16 cellular contexts compared by ENCODE assay signal in the genomic region with DNA sequence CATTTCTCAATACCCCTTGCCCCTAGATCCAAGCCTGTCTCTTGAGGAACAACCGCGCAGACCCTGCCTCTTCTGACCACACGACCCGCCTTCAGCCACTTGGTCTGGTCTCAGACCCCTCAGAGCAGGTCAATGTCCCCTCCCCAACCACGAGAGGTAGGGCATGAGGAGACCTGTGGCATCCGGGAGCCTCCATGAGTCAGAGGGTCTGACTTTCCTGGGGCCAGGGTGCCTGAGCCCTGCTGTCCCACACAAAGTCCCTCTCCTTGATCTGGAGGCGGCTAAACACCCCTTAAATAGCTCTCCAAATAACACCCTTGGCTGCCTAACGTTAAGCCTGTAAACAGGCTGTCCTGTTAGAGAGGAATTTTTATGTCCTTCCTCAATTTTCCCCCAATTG. TPM values are rescaled to one million over a fixed set of nuclear protein-coding genes. Genes with fewer than 3 reads are reported as not detected.
DNase-seq lines count a peak whose midpoint lies in the region; ATAC-seq and TF ChIP-seq lines count a peak whose summit lies in the region.
"Had no signal": no experiment of that assay in that cellular context is flagged by ENCODE, and none has a peak within 500 bp of the region (broad histone marks: within the 10 kb centered on the region; RNA-seq: fewer than 3 reads in every experiment).

No MANE protein-coding gene starts in this region.

- H3K27ac Mint-ChIP-seq in activated naive CD8-positive, alpha-beta T cell treated with anti-CD3 and anti-CD28 coated beads, Interleukin-2, amount 10 ng/mL, durations not matched to agents 7 days and 5 days = peak overlapping the region; percentile 61
- no peak overlapping the region for H3K27ac Mint-ChIP-seq in activated naive CD8-positive, alpha-beta T cell treated with anti-CD3 and anti-CD28 coated beads for 36 hours
- H3K27ac Mint-ChIP-seq in T-helper 17 cell = peak overlapping the region; percentile 91
- peak overlapping the region; percentile 39 for H3K27ac Mint-ChIP-seq in memory B cell
- no peak overlapping the region for H3K27ac Mint-ChIP-seq in nephron progenitor cell

- no peak for DNase-seq in activated naive CD8-positive, alpha-beta T cell treated with anti-CD3 and anti-CD28 coated beads, Interleukin-2, amount 10 ng/mL, durations not matched to agents 7 days and 5 days
- no peak for DNase-seq in activated naive CD8-positive, alpha-beta T cell treated with anti-CD3 and anti-CD28 coated beads for 36 hours
- DNase-seq in T-helper 17 cell (no peak), memory B cell (ENCODE audit: low spot score in 2 of 2) (no peak), HUDEP-2 (lab: John Stamatoyannopoulos, UW; ENCODE audit: unreplicated experiment in 76 of 76) (no peak), nephron progenitor cell (no peak)
- DNase-seq: CD8-positive, alpha-beta memory T cell; KBM-7; MG63; NCI-H1105 treated with DMSO at 0.1 percent for 48 hours; NCI-H1930; NCI-H2171 had no signal

- H3K9me3 ChIP-seq in T-helper 17 cell (ENCODE audit: control insufficient read depth, low read length, poor library complexity, severe bottlenecking) = no peaks in the 10 kb centered on the region
- H3K9me3 ChIP-seq: MG63 had no signal

- no peak for ATAC-seq in activated naive CD8-positive, alpha-beta T cell treated with anti-CD3 and anti-CD28 coated beads, Interleukin-2, amount 10 ng/mL, durations not matched to agents 7 days and 5 days (ENCODE audit: low read depth)
- ATAC-seq in T-helper 17 cell (no peak), memory B cell (ENCODE audit: low read depth) (no peak), GM21825 (IDR thresholded peaks at IDR 0.05; ENCODE audit: unreplicated experiment) (no peak)
- ATAC-seq: Panc1, Right ventricle myocardium inferior had no signal

- H3K27me3 Mint-ChIP-seq in activated naive CD8-positive, alpha-beta T cell treated with anti-CD3 and anti-CD28 coated beads, Interleukin-2, amount 10 ng/mL, durations not matched to agents 7 days and 5 days = no peaks in the 10 kb centered on the region
- H3K27me3 Mint-ChIP-seq in activated naive CD8-positive, alpha-beta T cell treated with anti-CD3 and anti-CD28 coated beads for 36 hours = no peaks in the 10 kb centered on the region
- H3K27me3 Mint-ChIP-seq in T-helper 17 cell = no peaks in the 10 kb centered on the region
- H3K27me3 Mint-ChIP-seq in memory B cell = no peaks in the 10 kb centered on the region
- peaks cover 78% of the 10 kb centered on the region for H3K27me3 Mint-ChIP-seq in nephron progenitor cell (ENCODE audit: low read depth, poor library complexity)
- H3K27me3 Mint-ChIP-seq: CD8-positive, alpha-beta memory T cell had no signal

- POLR2A ChIA-PET in activated naive CD8-positive, alpha-beta T cell treated with anti-CD3 and anti-CD28 coated beads, Interleukin-2, amount 10 ng/mL, durations not matched to agents 7 days and 5 days (lab: Charles Lee) = interaction anchor here (2.1 kb wide), 1 partner anchor 9 kb away, joined by 15 read pairs; the partner anchor contains the start of gene ACD

- no peak overlapping the region for H3K4me3 Mint-ChIP-seq in activated naive CD8-positive, alpha-beta T cell treated with anti-CD3 and anti-CD28 coated beads, Interleukin-2, amount 10 ng/mL, durations not matched to agents 7 days and 5 days
- H3K4me3 Mint-ChIP-seq in activated naive CD8-positive, alpha-beta T cell treated with anti-CD3 and anti-CD28 coated beads for 36 hours = no peak overlapping the region
- no peak overlapping the region for H3K4me3 Mint-ChIP-seq in T-helper 17 cell
- H3K4me3 Mint-ChIP-seq in memory B cell = no peak overlapping the region
- H3K4me3 Mint-ChIP-seq in nephron progenitor cell = no peak overlapping the region

- H3K4me1 Mint-ChIP-seq in activated naive CD8-positive, alpha-beta T cell treated with anti-CD3 and anti-CD28 coated beads, Interleukin-2, amount 10 ng/mL, durations not matched to agents 7 days and 5 days = peaks cover 8% of the 10 kb centered on the region
- H3K4me1 Mint-ChIP-seq in activated naive CD8-positive, alpha-beta T cell treated with anti-CD3 and anti-CD28 coated beads for 36 hours = peaks cover 5% of the 10 kb centered on the region
- H3K4me1 Mint-ChIP-seq in T-helper 17 cell (peaks cover 16% of the 10 kb centered on the region), memory B cell (peaks cover 10% of the 10 kb centered on the region), nephron progenitor cell (peaks cover 11% of the 10 kb centered on the region)

- peaks cover 19% of the 10 kb centered on the region for H3K36me3 Mint-ChIP-seq in activated naive CD8-positive, alpha-beta T cell treated with anti-CD3 and anti-CD28 coated beads, Interleukin-2, amount 10 ng/mL, durations not matched to agents 7 days and 5 days
- H3K36me3 Mint-ChIP-seq in activated naive CD8-positive, alpha-beta T cell treated with anti-CD3 and anti-CD28 coated beads for 36 hours = peaks cover 8% of the 10 kb centered on the region
- H3K36me3 Mint-ChIP-seq in T-helper 17 cell (ENCODE audit: low read depth) (peaks cover 8% of the 10 kb centered on the region), memory B cell (peaks cover 16% of the 10 kb centered on the region), nephron progenitor cell (ENCODE audit: low read depth) (no peaks in the 10 kb centered on the region)

- H3K9me3 Mint-ChIP-seq in activated naive CD8-positive, alpha-beta T cell treated with anti-CD3 and anti-CD28 coated beads, Interleukin-2, amount 10 ng/mL, durations not matched to agents 7 days and 5 days = no peaks in the 10 kb centered on the region
- no peaks in the 10 kb centered on the region for H3K9me3 Mint-ChIP-seq in activated naive CD8-positive, alpha-beta T cell treated with anti-CD3 and anti-CD28 coated beads for 36 hours
- no peaks in the 10 kb centered on the region for H3K9me3 Mint-ChIP-seq in memory B cell
- H3K9me3 Mint-ChIP-seq in nephron progenitor cell = no peaks in the 10 kb centered on the region
- H3K9me3 Mint-ChIP-seq: CD8-positive, alpha-beta memory T cell had no signal

- TF ChIP-seq CTCF in nephron progenitor cell (IDR thresholded peaks at IDR 0.05) = no peak

RNA-seq across cellular contexts. Expression of gene CARMIL2, which starts 5.1 kb away (rescaled TPM):
- total RNA-seq in activated naive CD8-positive, alpha-beta T cell treated with anti-CD3 and anti-CD28 coated beads, Interleukin-2, amount 10 ng/mL, durations not matched to agents 7 days and 5 days = 100 to 1,000 TPM; 199 to 203 TPM
- total RNA-seq in activated naive CD8-positive, alpha-beta T cell treated with anti-CD3 and anti-CD28 coated beads for 36 hours = 100 to 1,000 TPM; 136 to 140 TPM
- 100 to 1,000 TPM; 144 to 145 TPM for total RNA-seq in T-helper 17 cell
- total RNA-seq: GM23248 had no signal

RNA-seq across cellular contexts. Expression of gene ACD, which starts 10.0 kb away (rescaled TPM):
- 10 to 100 TPM; 50.7 to 54.2 TPM for total RNA-seq in activated naive CD8-positive, alpha-beta T cell treated with anti-CD3 and anti-CD28 coated beads, Interleukin-2, amount 10 ng/mL, durations not matched to agents 7 days and 5 days
- total RNA-seq in activated naive CD8-positive, alpha-beta T cell treated with anti-CD3 and anti-CD28 coated beads for 36 hours = 10 to 100 TPM; 48.0 to 50.3 TPM
- 10 to 100 TPM; 29.5 to 38.7 TPM for total RNA-seq in T-helper 17 cell

RNA-seq across cellular contexts. Expression of gene PARD6A, which starts 10.7 kb away (rescaled TPM):
- total RNA-seq in activated naive CD8-positive, alpha-beta T cell treated with anti-CD3 and anti-CD28 coated beads, Interleukin-2, amount 10 ng/mL, durations not matched to agents 7 days and 5 days = 10 to 100 TPM in 1 of 2 experiments, 1 to 10 TPM in 1; 9.5 to 11.1 TPM
- 1 to 10 TPM; 7.8 to 9.4 TPM for total RNA-seq in activated naive CD8-positive, alpha-beta T cell treated with anti-CD3 and anti-CD28 coated beads for 36 hours
- 1 to 10 TPM; 6.3 to 7.9 TPM for total RNA-seq in T-helper 17 cell

RNA-seq across cellular contexts. Expression of gene ENKD1, which starts 16.5 kb away (rescaled TPM):
- 10 to 100 TPM in 1 of 2 experiments, 1 to 10 TPM in 1; 9.6 to 12.1 TPM for total RNA-seq in activated naive CD8-positive, alpha-beta T cell treated with anti-CD3 and anti-CD28 coated beads, Interleukin-2, amount 10 ng/mL, durations not matched to agents 7 days and 5 days
- 10 to 100 TPM in 1 of 2 experiments, 1 to 10 TPM in 1; 9.3 to 10.7 TPM for total RNA-seq in activated naive CD8-positive, alpha-beta T cell treated with anti-CD3 and anti-CD28 coated beads for 36 hours
- total RNA-seq in T-helper 17 cell = 1 to 10 TPM; 6.1 to 6.8 TPM

RNA-seq across cellular contexts. Expression of gene C16orf86, which starts 16.6 kb away (rescaled TPM):
- total RNA-seq in activated naive CD8-positive, alpha-beta T cell treated with anti-CD3 and anti-CD28 coated beads, Interleukin-2, amount 10 ng/mL, durations not matched to agents 7 days and 5 days = 1 to 10 TPM; 5.6 to 5.8 TPM
- 1 to 10 TPM; 1.3 to 1.8 TPM for total RNA-seq in activated naive CD8-positive, alpha-beta T cell treated with anti-CD3 and anti-CD28 coated beads for 36 hours
- total RNA-seq in T-helper 17 cell = 1 to 10 TPM; 2.9 to 5.1 TPM

Comparison
In these comparisons a context has a peak if more than half of its experiments do, and no peak if none do; other contexts are left out.
1. H3K27ac Mint-ChIP-seq: peak in activated naive CD8-positive, alpha-beta T cell treated with anti-CD3 and anti-CD28 coated beads, Interleukin-2, amount 10 ng/mL, durations not matched to agents 7 days and 5 days (single experiment), T-helper 17 cell (single experiment) and memory B cell (single experiment); none in activated naive CD8-positive, alpha-beta T cell treated with anti-CD3 and anti-CD28 coated beads for 36 hours (single experiment) and nephron progenitor cell (single experiment).